In the genomic region with DNA sequence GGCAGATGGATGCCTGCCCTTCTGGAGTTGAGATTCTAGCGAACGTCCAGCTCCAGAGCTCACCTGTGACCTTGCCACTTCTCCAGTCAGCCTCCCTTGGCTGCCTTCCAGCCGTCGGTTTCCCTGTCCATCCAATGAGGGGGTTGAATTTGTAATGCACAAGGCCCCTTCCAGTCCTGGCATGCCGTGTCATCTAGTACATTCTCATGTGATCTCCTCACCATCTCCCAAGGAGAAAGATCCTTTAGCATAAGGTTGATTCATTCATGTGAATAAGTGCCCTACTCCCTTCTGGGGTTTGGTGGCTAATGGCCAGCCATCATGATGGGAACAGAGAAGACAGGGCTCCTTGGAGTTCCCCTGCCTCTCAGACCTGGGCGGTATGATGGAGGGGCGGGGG, we compare ENCODE assay signal across 15 cellular contexts. TPM values are rescaled to one million over a fixed set of nuclear protein-coding genes. Genes with fewer than 3 reads are reported as not detected.
DNase-seq lines count a peak whose midpoint lies in the region; ATAC-seq, FAIRE-seq and TF ChIP-seq lines count a peak whose summit lies in the region.
"Had no signal": no experiment of that assay in that cellular context is flagged by ENCODE, and none has a peak within 500 bp of the region (broad histone marks: within the 10 kb centered on the region; RNA-seq: fewer than 3 reads in every experiment).

No MANE protein-coding gene starts in this region.

- H3K27ac ChIP-seq in A549 (no peak overlapping the region), WERI-Rb-1 (peak overlapping the region; percentile 83), caudate nucleus (ENCODE audit: low read depth, low read length) (no peak overlapping the region)
- H3K27ac ChIP-seq: 22Rv1, BLaER1 had no signal

- no peak for TF ChIP-seq EP300 in A549 (IDR thresholded peaks at IDR 0.05)

- POLR2A ChIA-PET in A549 (lab: Yijun Ruan, JAX) = no interaction called here
- POLR2A ChIA-PET in activated CD4-positive, alpha-beta memory T cell treated with anti-CD3 and anti-CD28 coated beads, Interleukin-2, amount 10 ng/mL, durations not matched to agents 7 days and 5 days (lab: Charles Lee) = no interaction called here

- ATAC-seq in A549 (no peak), natural killer cell (no peak), GM19395 (IDR thresholded peaks at IDR 0.05; ENCODE audit: unreplicated experiment) (no peak)
- ATAC-seq: K562 had no signal

- H3K27me3 ChIP-seq in WERI-Rb-1 (ENCODE audit: insufficient read depth, low read depth, severe bottlenecking) = no peaks in the 10 kb centered on the region
- H3K27me3 ChIP-seq: BLaER1 had no signal

- H3K9me3 Mint-ChIP-seq in HFFc6 (no peaks in the 10 kb centered on the region), natural killer cell (no peaks in the 10 kb centered on the region)
- no peaks in the 10 kb centered on the region for H3K9me3 Mint-ChIP-seq in activated CD4-positive, alpha-beta memory T cell treated with anti-CD3 and anti-CD28 coated beads, Interleukin-2, amount 10 ng/mL, durations not matched to agents 7 days and 5 days

- intact Hi-C loops in natural killer cell (cut with micrococcal nuclease) = no loop called here

- 80% methylated on average over 7 of the region's 7 CpGs for WGBS in A549 (ENCODE audit: missing lambda C conversion rate)

- peaks cover 30% of the 10 kb centered on the region for H3K4me1 ChIP-seq in A549

- peaks cover 19% of the 10 kb centered on the region for H3K27me3 Mint-ChIP-seq in HFFc6 (ENCODE audit: insufficient read depth)
- peaks cover 6% of the 10 kb centered on the region for H3K27me3 Mint-ChIP-seq in activated CD4-positive, alpha-beta memory T cell treated with anti-CD3 and anti-CD28 coated beads, Interleukin-2, amount 10 ng/mL, durations not matched to agents 7 days and 5 days
- peaks cover 0 to 9% of the 10 kb centered on the region in 2 donors for H3K27me3 Mint-ChIP-seq in natural killer cell (ENCODE audit: low read depth in 2 of 2)

- H3K36me3 ChIP-seq in WERI-Rb-1 = peaks cover 62% of the 10 kb centered on the region
- H3K36me3 ChIP-seq: BLaER1 had no signal

- H3K27ac Mint-ChIP-seq in HFFc6 (no peak overlapping the region), natural killer cell (no peak overlapping the region)
- H3K27ac Mint-ChIP-seq in activated CD4-positive, alpha-beta memory T cell treated with anti-CD3 and anti-CD28 coated beads, Interleukin-2, amount 10 ng/mL, durations not matched to agents 7 days and 5 days = no peak overlapping the region

- H3K4me1 Mint-ChIP-seq in HFFc6 (ENCODE audit: low read depth) = peaks cover 22% of the 10 kb centered on the region
- peaks cover 13% of the 10 kb centered on the region for H3K4me1 Mint-ChIP-seq in activated CD4-positive, alpha-beta memory T cell treated with anti-CD3 and anti-CD28 coated beads, Interleukin-2, amount 10 ng/mL, durations not matched to agents 7 days and 5 days
- peaks cover 6 to 15% of the 10 kb centered on the region in 2 donors for H3K4me1 Mint-ChIP-seq in natural killer cell

- no peak for TF ChIP-seq RAD21 in A549 (conservative IDR thresholded peaks at IDR 0.05 in 1 of 2, IDR thresholded peaks at IDR 0.05 in 1 of 2)

- TF ChIP-seq CTCF in A549 (IDR thresholded peaks at IDR 0.05) = no peak
- TF ChIP-seq CTCF in HFFc6 (IDR thresholded peaks at IDR 0.05) = no peak
- no peak for TF ChIP-seq CTCF in WERI-Rb-1 (IDR thresholded peaks at IDR 0.05; ENCODE audit: low read depth, low read length)
- TF ChIP-seq CTCF in natural killer cell (IDR thresholded peaks at IDR 0.05) = no peak

- no peak for TF ChIP-seq POLR2A in A549 (IDR thresholded peaks at IDR 0.05; ENCODE audit: low read length)

- CTCF ChIA-PET in A549 (lab: Yijun Ruan, JAX) = interaction anchor here (1.4 to 48.0 kb wide), 6 partner anchors 13 to 70 kb away, joined by 3 to 2097 read pairs (median 74); partner anchors contain the start of genes ANKRD40 and SPATA20
- CTCF ChIA-PET in activated CD4-positive, alpha-beta memory T cell treated with anti-CD3 and anti-CD28 coated beads, Interleukin-2, amount 10 ng/mL, durations not matched to agents 7 days and 5 days (lab: Charles Lee) = interaction anchor here (1.5 kb wide), 1 partner anchor 10 kb away, joined by 6 read pairs; no protein-coding TSS in a partner anchor

- H3K4me3 Mint-ChIP-seq in HFFc6 (no peak overlapping the region), natural killer cell (no peak overlapping the region)
- H3K4me3 Mint-ChIP-seq in activated CD4-positive, alpha-beta memory T cell treated with anti-CD3 and anti-CD28 coated beads, Interleukin-2, amount 10 ng/mL, durations not matched to agents 7 days and 5 days = no peak overlapping the region

- H3K36me3 Mint-ChIP-seq in HFFc6 (ENCODE audit: low read depth) (no peaks in the 10 kb centered on the region), natural killer cell (no peaks in the 10 kb centered on the region)
- no peaks in the 10 kb centered on the region for H3K36me3 Mint-ChIP-seq in activated CD4-positive, alpha-beta memory T cell treated with anti-CD3 and anti-CD28 coated beads, Interleukin-2, amount 10 ng/mL, durations not matched to agents 7 days and 5 days (ENCODE audit: low read depth)

- peak; percentile 84 for FAIRE-seq in A549 (lab: Jason Lieb, UNC)
- FAIRE-seq: G401.6, GM12891, H54, K562 had no signal

- H3K9me3 ChIP-seq in A549 (no peaks in the 10 kb centered on the region), WERI-Rb-1 (ENCODE audit: severe bottlenecking) (no peaks in the 10 kb centered on the region)
- H3K9me3 ChIP-seq: BLaER1 had no signal

- no peak for DNase-seq in A549 (ENCODE audit: low read depth in 1 of 2, low spot score in 1 of 2)
- DNase-seq in HFFc6 = peak; percentile 38
- no peak for DNase-seq in WERI-Rb-1
- DNase-seq in kidney tubule cell (ENCODE audit: low spot score) = peak; percentile 54
- no peak for DNase-seq in activated CD4-positive, alpha-beta memory T cell treated with anti-CD3 and anti-CD28 coated beads, Interleukin-2, amount 10 ng/mL, durations not matched to agents 7 days and 5 days
- DNase-seq in natural killer cell = no peak
- DNase-seq in caudate nucleus (lab: John Stamatoyannopoulos, UW) = no peak
- DNase-seq: AML-193 had no signal

- H3K4me3 ChIP-seq in A549 (no peak overlapping the region), WERI-Rb-1 (ENCODE audit: low read depth, low read length) (no peak overlapping the region)
- H3K4me3 ChIP-seq: BLaER1, K562 had no signal

- H3K4me2 ChIP-seq in A549 = no peak overlapping the region
- H3K4me2 ChIP-seq: BLaER1 had no signal

TF ChIP-seq in A549, 52 proteins besides CTCF, POLR2A, EP300 and RAD21:
- TF ChIP-seq HES2 (IDR thresholded peaks at IDR 0.05) = no peak
- no peak for TF ChIP-seq HOXB13 (CRISPR knock-in tag; IDR thresholded peaks at IDR 0.05; ENCODE audit: low read depth)
TF ChIP-seq in A549: peak in this region for 0.

RNA-seq across cellular contexts. Expression of gene ABCC3, which starts 18.9 kb away (rescaled TPM):
- polyA plus RNA-seq in A549 (2011; rRNA removed) = 342 and 442 TPM in 2 replicates
- polyA plus RNA-seq in A549 (2012; cell fraction: cytosol; rRNA removed) = 157 and 189 TPM in 2 replicates
- 1,165 and 1,226 TPM in 2 replicates for polyA plus RNA-seq in A549 (2012; cell fraction: nucleus; rRNA removed)
- 225 to 288 TPM (median 248 TPM) in 3 replicates for polyA plus RNA-seq in A549 (2017; fragmentation: RNase III; extraction: RNeasy Plus Mini Kit Qiagen cat#74134 plus additional on column Dnase treatment)
- polyA minus RNA-seq in A549 (2011; rRNA and poly(A)+ RNA removed) = 586 and 639 TPM in 2 replicates
- 10 to 100 TPM; 18.4 to 23.6 (median 21.3) TPM for total RNA-seq in HFFc6 (2021; fragmentation: NEBNext Ultra II Directional; extraction: Animal tissue kit (Norgen Biotek cat#: 25700))
- total RNA-seq in activated CD4-positive, alpha-beta memory T cell treated with anti-CD3 and anti-CD28 coated beads, Interleukin-2, amount 10 ng/mL, durations not matched to agents 7 days and 5 days = under 1 TPM in 1 of 2 experiments, not detected in 1; 0.25 TPM
- total RNA-seq in natural killer cell = 10 to 100 TPM in 1 of 3 donors, 1 to 10 TPM in 2; 1.6 to 13.2 (median 5.9) TPM

RNA-seq across cellular contexts. Expression of gene CACNA1G, which starts 55.3 kb away (rescaled TPM):
- 4.0 and 4.9 TPM in 2 replicates for polyA plus RNA-seq in A549 (2011; rRNA removed)
- 11.2 and 17.6 TPM in 2 replicates for polyA plus RNA-seq in A549 (2012; cell fraction: cytosol; rRNA removed)
- polyA plus RNA-seq in A549 (2012; cell fraction: nucleus; rRNA removed) = 33.3 and 39.5 TPM in 2 replicates
- 7.5 to 9.0 TPM (median 8.9 TPM) in 3 replicates for polyA plus RNA-seq in A549 (2017; fragmentation: RNase III; extraction: RNeasy Plus Mini Kit Qiagen cat#74134 plus additional on column Dnase treatment)
- 2.9 and 6.9 TPM in 2 replicates for polyA minus RNA-seq in A549 (2011; rRNA and poly(A)+ RNA removed)
- under 1 TPM in 5 of 6 experiments, not detected in 1; 0.03 to 0.19 (median 0.05) TPM for total RNA-seq in HFFc6 (2021; fragmentation: NEBNext Ultra II Directional; extraction: Animal tissue kit (Norgen Biotek cat#: 25700))
- total RNA-seq in activated CD4-positive, alpha-beta memory T cell treated with anti-CD3 and anti-CD28 coated beads, Interleukin-2, amount 10 ng/mL, durations not matched to agents 7 days and 5 days = not detected
- not detected for total RNA-seq in natural killer cell
- total RNA-seq: K562 had no signal

Comparison
In these comparisons a context has a peak if more than half of its experiments do, and no peak if none do; other contexts are left out.
1. DNase-seq: peak in HFFc6 (single experiment) and kidney tubule cell (single experiment); none in A549 (0 of 2), WERI-Rb-1 (single experiment), activated CD4-positive, alpha-beta memory T cell treated with anti-CD3 and anti-CD28 coated beads, Interleukin-2, amount 10 ng/mL, durations not matched to agents 7 days and 5 days (single experiment), natural killer cell (single experiment) and caudate nucleus (0 of 61).